In the genomic region with DNA sequence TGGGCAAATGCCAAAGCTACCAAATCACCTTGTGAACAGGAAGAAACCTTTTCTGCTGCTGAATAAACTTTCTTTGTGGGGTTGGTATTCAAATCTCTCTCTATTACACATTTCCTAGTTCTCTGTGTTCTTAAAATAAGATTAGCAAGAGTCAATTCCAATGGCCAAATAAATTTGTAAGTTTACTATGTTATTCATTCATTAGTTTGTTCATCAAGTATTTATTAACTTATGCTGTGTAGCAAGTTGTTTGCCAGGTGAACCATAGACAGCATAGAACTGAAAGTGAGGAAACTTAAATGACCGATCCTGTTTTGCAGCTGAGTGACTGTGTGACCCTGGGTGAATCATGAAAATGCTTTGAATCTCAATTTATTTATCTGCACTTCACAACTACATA, we compare ENCODE assay signal across 28 cellular contexts. TPM values are rescaled to one million over a fixed set of nuclear protein-coding genes. Genes with fewer than 3 reads are reported as not detected.
A peak's percentile ranks its signal among the peaks of the same experiment; 100 is the strongest.
DNase-seq lines count a peak whose midpoint lies in the region; ATAC-seq, FAIRE-seq and TF ChIP-seq lines count a peak whose summit lies in the region.
"Had no signal": no experiment of that assay in that cellular context is flagged by ENCODE, and none has a peak within 500 bp of the region (broad histone marks: within the 10 kb centered on the region; RNA-seq: fewer than 3 reads in every experiment).

No MANE protein-coding gene starts in this region.

- no peaks in the 10 kb centered on the region for H3K36me3 Mint-ChIP-seq in activated CD8-positive, alpha-beta T cell treated with anti-CD3 and anti-CD28 coated beads for 36 hours (ENCODE audit: low read depth)
- H3K36me3 Mint-ChIP-seq: CD14-positive monocyte; CD4-positive, alpha-beta memory T cell; CD4-positive, CD25-positive, alpha-beta regulatory T cell; CD8-positive, alpha-beta memory T cell had no signal

- TF ChIP-seq CTCF in body of pancreas (IDR thresholded peaks at IDR 0.05) (no peak), kidney (IDR thresholded peaks at IDR 0.05; ENCODE audit: borderline replicate concordance, extremely low read depth, insufficient read depth) (no peak)
- TF ChIP-seq CTCF in activated CD8-positive, alpha-beta T cell treated with anti-CD3 and anti-CD28 coated beads for 36 hours (IDR thresholded peaks at IDR 0.05) = no peak

- H3K36me3 ChIP-seq in body of pancreas (replicated peaks in 1 of 2; ENCODE audit: insufficient read depth in 1 of 2, low read depth in 2 of 2) (no peaks in the 10 kb centered on the region), kidney (ENCODE audit: control insufficient read depth in 1 of 2, insufficient read depth in 2 of 2, low read length in 2 of 2) (no peaks in the 10 kb centered on the region)
- H3K36me3 ChIP-seq: BE2C, BLaER1 had no signal

- CTCF ChIA-PET in activated CD8-positive, alpha-beta T cell treated with anti-CD3 and anti-CD28 coated beads for 36 hours (lab: Charles Lee) = no interaction called here

- no peak overlapping the region for H3K27ac Mint-ChIP-seq in activated CD8-positive, alpha-beta T cell treated with anti-CD3 and anti-CD28 coated beads for 36 hours
- H3K27ac Mint-ChIP-seq: CD14-positive monocyte; CD4-positive, alpha-beta memory T cell; CD4-positive, CD25-positive, alpha-beta regulatory T cell; CD8-positive, alpha-beta memory T cell had no signal

- POLR2A ChIA-PET in activated CD8-positive, alpha-beta T cell treated with anti-CD3 and anti-CD28 coated beads for 36 hours (lab: Charles Lee) = no interaction called here

- no peak overlapping the region for H3K4me3 ChIP-seq in body of pancreas
- H3K4me3 ChIP-seq in kidney (ENCODE audit: low read length in 2 of 2) = no peak overlapping the region
- H3K4me3 ChIP-seq: BLaER1, GM12878 had no signal

- FAIRE-seq in kidney (lab: Jason Lieb, UNC) = peak; percentile 72
- FAIRE-seq: A204.1, GM12878, GM12892, GM19239 had no signal

- no peaks in the 10 kb centered on the region for H3K4me1 ChIP-seq in body of pancreas
- peaks cover 2 to 5% of the 10 kb centered on the region in 2 donors for H3K4me1 ChIP-seq in kidney (ENCODE audit: control insufficient read depth in 1 of 2, insufficient read depth in 1 of 2, low read depth in 1 of 2, low read length in 2 of 2)
- H3K4me1 ChIP-seq: BE2C, BLaER1 had no signal

- no peaks in the 10 kb centered on the region for H3K4me1 Mint-ChIP-seq in activated CD8-positive, alpha-beta T cell treated with anti-CD3 and anti-CD28 coated beads for 36 hours (ENCODE audit: low read depth)
- H3K4me1 Mint-ChIP-seq: CD14-positive monocyte; CD4-positive, alpha-beta memory T cell; CD4-positive, CD25-positive, alpha-beta regulatory T cell; CD8-positive, alpha-beta memory T cell had no signal

- 58 to 66% methylated on average over 1 of the region's 1 CpG for WGBS in body of pancreas, 2 donors

- H3K27me3 Mint-ChIP-seq in activated CD8-positive, alpha-beta T cell treated with anti-CD3 and anti-CD28 coated beads for 36 hours = no peaks in the 10 kb centered on the region
- H3K27me3 Mint-ChIP-seq: CD4-positive, alpha-beta memory T cell; CD4-positive, CD25-positive, alpha-beta regulatory T cell; CD8-positive, alpha-beta memory T cell had no signal

- H3K9me3 ChIP-seq in body of pancreas (no peaks in the 10 kb centered on the region), kidney (ENCODE audit: control insufficient read depth in 1 of 2, low read length in 2 of 2) (no peaks in the 10 kb centered on the region)
- H3K9me3 ChIP-seq: BE2C, BLaER1 had no signal

- TF ChIP-seq POLR2A in body of pancreas (IDR thresholded peaks at IDR 0.05) = no peak

- no peak for DNase-seq in body of pancreas
- no peak for DNase-seq in kidney
- DNase-seq in renal cortical epithelial cell (ENCODE audit: low read depth) = peak; percentile 97
- no peak for DNase-seq in activated CD8-positive, alpha-beta T cell treated with anti-CD3 and anti-CD28 coated beads for 36 hours
- DNase-seq: 8988T; ACHN; BE2C; C1 segment of cervical spinal cord; CD4-positive, alpha-beta memory T cell; CD4-positive, CD25-positive, alpha-beta regulatory T cell; CD8-positive, alpha-beta memory T cell; DMS 273 treated with DMSO at 0.1 percent for 48 hours; DMS79; DND-41; EL; GDM1 had no signal

- H3K27me3 ChIP-seq in body of pancreas = no peaks in the 10 kb centered on the region
- H3K27me3 ChIP-seq: BE2C, BLaER1 had no signal

- no peak overlapping the region for H3K9ac ChIP-seq in kidney (ENCODE audit: low read length in 2 of 2)
- H3K9ac ChIP-seq: BLaER1 had no signal

- H3K9me3 Mint-ChIP-seq in activated CD8-positive, alpha-beta T cell treated with anti-CD3 and anti-CD28 coated beads for 36 hours = peaks cover 2% of the 10 kb centered on the region

- no peak overlapping the region for H3K4me3 Mint-ChIP-seq in activated CD8-positive, alpha-beta T cell treated with anti-CD3 and anti-CD28 coated beads for 36 hours
- H3K4me3 Mint-ChIP-seq: CD14-positive monocyte; CD4-positive, alpha-beta memory T cell; CD4-positive, CD25-positive, alpha-beta regulatory T cell; CD8-positive, alpha-beta memory T cell had no signal

- ATAC-seq in body of pancreas (peak; percentile 24), HG02885 (IDR thresholded peaks at IDR 0.05; ENCODE audit: poor library complexity, unreplicated experiment) (no peak), GM19324 (IDR thresholded peaks at IDR 0.05; ENCODE audit: low FRiP score, unreplicated experiment) (no peak)
- ATAC-seq in activated CD8-positive, alpha-beta T cell treated with anti-CD3 and anti-CD28 coated beads for 36 hours = no peak
- ATAC-seq: GM12878 had no signal

- intact Hi-C loops in body of pancreas (cut with DNase I) (no loop called here), kidney (cut with DNase I) (no loop called here)
- intact Hi-C loops in activated CD8-positive, alpha-beta T cell treated with anti-CD3 and anti-CD28 coated beads for 36 hours (cut with micrococcal nuclease) = no loop called here

- H3K27ac ChIP-seq in body of pancreas (no peak overlapping the region), kidney (ENCODE audit: low read depth in 2 of 2, low read length in 2 of 2) (no peak overlapping the region)
- H3K27ac ChIP-seq: BLaER1 had no signal

RNA-seq across cellular contexts. Expression of gene FSHR, which starts 37.7 kb away (rescaled TPM):
- total RNA-seq in body of pancreas (not detected), kidney (0.54 TPM), renal cortical epithelial cell (0.05 TPM in 1 of 2 replicates, not detected in the other)
- not detected for polyA plus RNA-seq in kidney (ENCODE audit: insufficient read depth, low read depth, low replicate concordance)
- not detected for total RNA-seq in activated CD8-positive, alpha-beta T cell treated with anti-CD3 and anti-CD28 coated beads for 36 hours
- total RNA-seq: A673; CD4-positive, alpha-beta memory T cell; CD4-positive, CD25-positive, alpha-beta regulatory T cell; CD8-positive, alpha-beta memory T cell; Daoy; G401; GM12878 had no signal
- polyA plus RNA-seq: AG04450; CD14-positive monocyte; CD4-positive, alpha-beta memory T cell; CD4-positive, CD25-positive, alpha-beta regulatory T cell; CD8-positive, alpha-beta memory T cell; GM12878 had no signal
